In the genomic region with DNA sequence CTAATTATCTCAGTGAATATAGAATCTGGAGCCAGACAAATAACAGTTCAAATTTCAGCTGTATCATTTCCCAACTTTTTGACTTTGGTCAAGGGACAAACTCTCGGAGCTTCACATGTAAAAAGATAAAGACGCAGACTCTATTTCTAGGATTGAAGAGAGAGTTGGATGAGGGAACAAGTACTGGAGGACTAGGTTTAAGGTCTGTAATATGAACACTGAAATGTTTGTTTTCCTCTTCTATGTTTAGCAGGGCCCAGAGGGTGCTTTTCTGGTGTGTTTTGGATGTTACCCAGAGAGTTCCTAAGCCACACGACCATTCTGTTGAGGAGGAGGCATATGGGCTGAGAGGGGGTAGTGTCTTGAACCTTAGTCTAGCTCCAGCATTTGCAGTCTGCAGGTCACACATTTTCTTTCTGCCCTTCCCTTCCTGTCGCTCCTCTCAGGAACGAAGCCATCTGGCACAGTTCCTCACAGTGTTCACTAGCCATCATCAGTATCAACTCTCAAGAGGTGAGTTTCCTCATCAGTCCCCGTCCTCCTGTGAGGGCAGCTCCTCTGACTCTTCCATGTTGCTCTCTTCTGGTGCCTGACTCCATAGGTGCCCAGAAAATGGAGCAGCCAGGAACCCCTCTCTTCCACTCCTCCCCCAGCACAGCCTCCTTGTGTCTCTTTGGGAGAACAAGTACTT, we compare ENCODE assay signal across 18 cellular contexts.
"Had no signal": no experiment of that assay in that cellular context is flagged by ENCODE, and none has a peak within 500 bp of the region (broad histone marks: within the 10 kb centered on the region; RNA-seq: fewer than 3 reads in every experiment).

No MANE protein-coding gene starts in this region.

- H3K4me3 ChIP-seq: ascending aorta, heart right ventricle, pancreas, psoas muscle, right atrium auricular region, upper lobe of left lung had no signal

- DNase-seq: activated CD8-positive, alpha-beta memory T cell treated with anti-CD3 and anti-CD28 coated beads for 24 hours; activated CD8-positive, alpha-beta memory T cell treated with anti-CD3 and anti-CD28 coated beads, Interleukin-2, amount 50 U/mL, for 4 hours; activated T-cell treated with anti-CD3 and anti-CD28 coated beads, Interleukin-2, amount 50 U/mL, for 24 hours; heart right ventricle; mammary epithelial cell; midbrain; stimulated activated CD4-positive, alpha-beta T cell treated with anti-CD3 and anti-CD28 coated beads, Interleukin-4, amount 100 ng/mL, for 24 hours; stimulated activated naive CD8-positive, alpha-beta T cell treated with anti-CD3 and anti-CD28 coated beads, Interleukin-15, Interleukin-2, amounts not matched to agents 100 U/mL and 50 U/mL, for 24 hours had no signal

- H3K4me1 ChIP-seq: pancreas, psoas muscle, right atrium auricular region, upper lobe of left lung had no signal

- H3K27me3 Mint-ChIP-seq: activated T-cell treated with anti-CD3 and anti-CD28 coated beads, Interleukin-2, amount 50 U/mL, for 24 hours; central memory CD8-positive, alpha-beta T cell; natural killer cell treated with Interleukin-12 subunit alpha and Interleukin-12 subunit beta and Interleukin-15 and Interleukin-18, amount 100 ng/mL, for 72 hours had no signal

- ATAC-seq: activated naive CD4-positive, alpha-beta T cell treated with anti-CD3 and anti-CD28 coated beads, Interleukin-2, amount 50 U/mL, for 72 hours; activated T-helper 17 cell treated with anti-CD3 and anti-CD28 coated beads, Interleukin-2, amount 50 U/mL, for 72 hours; natural killer cell treated with Interleukin-12 subunit alpha and Interleukin-12 subunit beta and Interleukin-15 and Interleukin-18, amount 100 ng/mL, for 72 hours; stimulated activated naive CD8-positive, alpha-beta T cell treated with anti-CD3 and anti-CD28 coated beads, Interleukin-15, Interleukin-2, amounts not matched to agents 100 U/mL and 50 U/mL, for 24 hours had no signal

- H3K27me3 ChIP-seq: ascending aorta, heart right ventricle, pancreas, right atrium auricular region, upper lobe of left lung had no signal

- H3K27ac Mint-ChIP-seq: activated naive CD4-positive, alpha-beta T cell treated with anti-CD3 and anti-CD28 coated beads, Interleukin-2, amount 50 U/mL, for 72 hours; activated T-cell treated with anti-CD3 and anti-CD28 coated beads, Interleukin-2, amount 50 U/mL, for 24 hours; activated T-helper 17 cell treated with anti-CD3 and anti-CD28 coated beads, Interleukin-2, amount 50 U/mL, for 72 hours; natural killer cell treated with Interleukin-12 subunit alpha and Interleukin-12 subunit beta and Interleukin-15 and Interleukin-18, amount 100 ng/mL, for 72 hours; T-helper 2 cell treated with Interferon-gamma antibody and Interleukin-4, amounts not matched to agents 5 μg/mL and 100 μg/mL, for 36 hours had no signal

- H3K9me3 ChIP-seq: ascending aorta, pancreas, psoas muscle, right atrium auricular region had no signal

- H3K4me1 Mint-ChIP-seq: activated T-helper 17 cell treated with anti-CD3 and anti-CD28 coated beads, Interleukin-2, amount 50 U/mL, for 72 hours; central memory CD8-positive, alpha-beta T cell had no signal

- H3K27ac ChIP-seq: pancreas, psoas muscle, right atrium auricular region, upper lobe of left lung had no signal

- H3K36me3 Mint-ChIP-seq: natural killer cell treated with Interleukin-12 subunit alpha and Interleukin-12 subunit beta and Interleukin-15 and Interleukin-18, amount 100 ng/mL, for 72 hours had no signal

- H3K4me3 Mint-ChIP-seq: activated T-cell treated with anti-CD3 and anti-CD28 coated beads, Interleukin-2, amount 50 U/mL, for 24 hours; activated T-helper 17 cell treated with anti-CD3 and anti-CD28 coated beads, Interleukin-2, amount 50 U/mL, for 72 hours; central memory CD8-positive, alpha-beta T cell; natural killer cell treated with Interleukin-12 subunit alpha and Interleukin-12 subunit beta and Interleukin-15 and Interleukin-18, amount 100 ng/mL, for 72 hours; T-helper 2 cell treated with Interferon-gamma antibody and Interleukin-4, amounts not matched to agents 5 μg/mL and 100 μg/mL, for 36 hours had no signal

- H3K36me3 ChIP-seq: ascending aorta, heart right ventricle, pancreas, right atrium auricular region, upper lobe of left lung had no signal
